In the genomic region with DNA sequence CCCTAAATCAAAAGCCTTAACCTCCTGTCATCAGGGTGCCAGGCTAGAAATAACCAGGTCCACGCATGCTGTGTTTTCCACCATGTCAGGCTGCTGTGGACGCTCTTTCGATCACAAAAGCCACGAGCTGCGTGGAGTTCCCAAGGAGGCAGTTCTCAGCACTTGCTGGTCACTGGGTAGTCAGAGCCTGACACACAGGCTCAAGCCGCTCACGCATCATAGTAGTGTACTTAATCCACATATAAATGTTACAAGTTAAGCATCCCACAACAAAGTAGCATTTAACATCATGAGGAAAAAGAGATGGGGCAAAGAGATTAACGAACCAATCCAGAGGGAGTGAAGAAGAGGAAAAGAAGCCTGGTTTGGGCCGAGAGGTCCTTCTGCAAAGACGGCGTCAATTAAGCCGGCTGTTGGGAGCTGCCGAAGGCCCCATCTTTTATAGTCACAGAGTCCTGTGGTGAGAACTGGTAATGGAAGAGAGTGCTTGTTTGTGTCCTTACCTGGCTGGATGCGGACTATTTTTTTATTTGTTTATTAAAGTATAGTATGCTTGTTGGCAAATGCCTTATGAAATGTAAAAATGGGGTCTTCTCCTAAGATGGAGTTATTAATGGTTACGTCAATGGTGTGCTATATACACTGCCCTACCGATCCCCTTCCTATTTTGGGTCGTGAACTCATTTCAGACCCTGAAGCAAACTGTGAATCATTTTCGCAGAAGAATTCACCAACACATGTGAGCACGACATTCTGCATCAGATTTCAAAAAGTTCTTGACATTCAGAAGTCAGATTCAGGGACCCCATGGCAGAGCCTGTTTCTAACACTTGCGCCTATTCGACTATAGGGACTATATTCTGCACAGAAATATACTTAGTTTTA, we compare ENCODE assay signal across 1 cellular context.
TF ChIP-seq lines count a peak whose summit lies in the region.

No MANE protein-coding gene starts in this region.

TF ChIP-seq in K562, 482 proteins besides CTCF, POLR2A, EP300 and RAD21 (continued from another document):
- TF ChIP-seq, protein P1, sequence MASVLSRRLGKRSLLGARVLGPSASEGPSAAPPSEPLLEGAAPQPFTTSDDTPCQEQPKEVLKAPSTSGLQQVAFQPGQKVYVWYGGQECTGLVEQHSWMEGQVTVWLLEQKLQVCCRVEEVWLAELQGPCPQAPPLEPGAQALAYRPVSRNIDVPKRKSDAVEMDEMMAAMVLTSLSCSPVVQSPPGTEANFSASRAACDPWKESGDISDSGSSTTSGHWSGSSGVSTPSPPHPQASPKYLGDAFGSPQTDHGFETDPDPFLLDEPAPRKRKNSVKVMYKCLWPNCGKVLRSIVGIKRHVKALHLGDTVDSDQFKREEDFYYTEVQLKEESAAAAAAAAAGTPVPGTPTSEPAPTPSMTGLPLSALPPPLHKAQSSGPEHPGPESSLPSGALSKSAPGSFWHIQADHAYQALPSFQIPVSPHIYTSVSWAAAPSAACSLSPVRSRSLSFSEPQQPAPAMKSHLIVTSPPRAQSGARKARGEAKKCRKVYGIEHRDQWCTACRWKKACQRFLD (CRISPR knock-in tag; IDR thresholded peaks at IDR 0.05), result peak; percentile 28; the same call in 1 of the 2 replicates
- TF ChIP-seq ZZZ3 (IDR thresholded peaks at IDR 0.05) (no peak), NFRKB (IDR thresholded peaks at IDR 0.05; ENCODE audit: low read depth) (peak; percentile 73), SAP30 (IDR thresholded peaks at IDR 0.05; ENCODE audit: borderline replicate concordance, insufficient read depth, low read depth, low read length, poor library complexity, severe bottlenecking) (peak; percentile 47), NR2C1 (IDR thresholded peaks at IDR 0.05) (no peak), NR2C1 (tag; IDR thresholded peaks at IDR 0.05) (peak; percentile 5; the same call in 1 of the 2 replicates), NUFIP1 (IDR thresholded peaks at IDR 0.05; ENCODE audit: partially characterized antibody) (no peak), ZNF518B (CRISPR knock-in tag; IDR thresholded peaks at IDR 0.05) (no peak), ZNF263 (CRISPR knock-in tag; IDR thresholded peaks at IDR 0.05; ENCODE audit: borderline replicate concordance) (no peak), ILK (tag; IDR thresholded peaks at IDR 0.05; ENCODE audit: borderline replicate concordance, low read depth) (no peak), NRF1 (conservative IDR thresholded peaks at IDR 0.05 in 1 of 2, IDR thresholded peaks at IDR 0.05 in 1 of 2) (peak in 1 of 2 experiments; percentile 8; a peak in 2 of 4 replicates), GATA2 (CRISPR knock-in tag; IDR thresholded peaks at IDR 0.05) (no peak), SREBF1 (IDR thresholded peaks at IDR 0.05; ENCODE audit: borderline replicate concordance, low read depth, low read length) (no peak), MED1 (CRISPR knock-in tag; IDR thresholded peaks at IDR 0.05; ENCODE audit: borderline replicate concordance) (no peak), ATF1 (CRISPR knock-in tag; IDR thresholded peaks at IDR 0.05) (no peak), ATF1 (tag; IDR thresholded peaks at IDR 0.05) (peak; percentile 17; the same call in 1 of the 2 replicates), PPARD (CRISPR knock-in tag; IDR thresholded peaks at IDR 0.05) (no peak), CREB1 (IDR thresholded peaks at IDR 0.05) (no peak), CREB1 (CRISPR knock-in tag; IDR thresholded peaks at IDR 0.05) (no peak), ZNF75A (CRISPR knock-in tag; IDR thresholded peaks at IDR 0.05) (no peak), GTF2A2 (tag; IDR thresholded peaks at IDR 0.05) (no peak), HDAC1 (IDR thresholded peaks at IDR 0.05) (peak in 1 of 2 experiments; percentile 46; a peak in 1 of 4 replicates), NFIX (CRISPR knock-in tag; IDR thresholded peaks at IDR 0.05; ENCODE audit: low read depth) (no peak), HNRNPH1 (optimal IDR thresholded peaks at IDR 0.05; ENCODE audit: low read depth, low read length) (no peak), ZNF12 (CRISPR knock-in tag; IDR thresholded peaks at IDR 0.05) (0 out of 2 replicates have a peak, but pooled peaks have one; percentile 20), PTTG1 (tag; IDR thresholded peaks at IDR 0.05; ENCODE audit: low read depth) (no peak), ZNF584 (CRISPR knock-in tag; IDR thresholded peaks at IDR 0.05; ENCODE audit: low read depth) (no peak), KDM5B (IDR thresholded peaks at IDR 0.05; ENCODE audit: insufficient replicate concordance, low read depth, low read length) (peak; percentile 18), L3MBTL2 (IDR thresholded peaks at IDR 0.05) (peak; percentile 45; the same call in 1 of the 2 replicates), MNT (conservative IDR thresholded peaks at IDR 0.05) (peak in 1 of 2 experiments; percentile 36; a peak in 2 of 4 replicates), TBL1XR1 (IDR thresholded peaks at IDR 0.05; ENCODE audit: low read length in 2 of 2) (no peak), ZNF655 (CRISPR knock-in tag; IDR thresholded peaks at IDR 0.05) (no peak), ZNF707 (CRISPR knock-in tag; conservative IDR thresholded peaks at IDR 0.05) (no peak), MCM7 (IDR thresholded peaks at IDR 0.05) (no peak), ZNF592 (IDR thresholded peaks at IDR 0.05) (peak; percentile 49; the same call in 1 of the 2 replicates), BRF2 (IDR thresholded peaks at IDR 0.05; ENCODE audit: borderline replicate concordance, insufficient read depth, insufficient read length) (no peak), CC2D1A (IDR thresholded peaks at IDR 0.05) (0 out of 2 replicates have a peak, but pooled peaks have one; percentile 33), ZFP30 (CRISPR knock-in tag; IDR thresholded peaks at IDR 0.05; ENCODE audit: borderline replicate concordance) (no peak)
- TF ChIP-seq, protein P2, sequence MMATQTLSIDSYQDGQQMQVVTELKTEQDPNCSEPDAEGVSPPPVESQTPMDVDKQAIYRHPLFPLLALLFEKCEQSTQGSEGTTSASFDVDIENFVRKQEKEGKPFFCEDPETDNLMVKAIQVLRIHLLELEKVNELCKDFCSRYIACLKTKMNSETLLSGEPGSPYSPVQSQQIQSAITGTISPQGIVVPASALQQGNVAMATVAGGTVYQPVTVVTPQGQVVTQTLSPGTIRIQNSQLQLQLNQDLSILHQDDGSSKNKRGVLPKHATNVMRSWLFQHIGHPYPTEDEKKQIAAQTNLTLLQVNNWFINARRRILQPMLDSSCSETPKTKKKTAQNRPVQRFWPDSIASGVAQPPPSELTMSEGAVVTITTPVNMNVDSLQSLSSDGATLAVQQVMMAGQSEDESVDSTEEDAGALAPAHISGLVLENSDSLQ (IDR thresholded peaks at IDR 0.05), result 0 out of 2 replicates have a peak, but pooled peaks have one; percentile 21
- TF ChIP-seq, protein P3, sequence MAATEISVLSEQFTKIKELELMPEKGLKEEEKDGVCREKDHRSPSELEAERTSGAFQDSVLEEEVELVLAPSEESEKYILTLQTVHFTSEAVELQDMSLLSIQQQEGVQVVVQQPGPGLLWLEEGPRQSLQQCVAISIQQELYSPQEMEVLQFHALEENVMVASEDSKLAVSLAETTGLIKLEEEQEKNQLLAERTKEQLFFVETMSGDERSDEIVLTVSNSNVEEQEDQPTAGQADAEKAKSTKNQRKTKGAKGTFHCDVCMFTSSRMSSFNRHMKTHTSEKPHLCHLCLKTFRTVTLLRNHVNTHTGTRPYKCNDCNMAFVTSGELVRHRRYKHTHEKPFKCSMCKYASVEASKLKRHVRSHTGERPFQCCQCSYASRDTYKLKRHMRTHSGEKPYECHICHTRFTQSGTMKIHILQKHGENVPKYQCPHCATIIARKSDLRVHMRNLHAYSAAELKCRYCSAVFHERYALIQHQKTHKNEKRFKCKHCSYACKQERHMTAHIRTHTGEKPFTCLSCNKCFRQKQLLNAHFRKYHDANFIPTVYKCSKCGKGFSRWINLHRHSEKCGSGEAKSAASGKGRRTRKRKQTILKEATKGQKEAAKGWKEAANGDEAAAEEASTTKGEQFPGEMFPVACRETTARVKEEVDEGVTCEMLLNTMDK (IDR thresholded peaks at IDR 0.05; ENCODE audit: borderline replicate concordance, insufficient read depth, low read depth, low read length, poor library complexity, severe bottlenecking), result no peak
- TF ChIP-seq, protein P4, sequence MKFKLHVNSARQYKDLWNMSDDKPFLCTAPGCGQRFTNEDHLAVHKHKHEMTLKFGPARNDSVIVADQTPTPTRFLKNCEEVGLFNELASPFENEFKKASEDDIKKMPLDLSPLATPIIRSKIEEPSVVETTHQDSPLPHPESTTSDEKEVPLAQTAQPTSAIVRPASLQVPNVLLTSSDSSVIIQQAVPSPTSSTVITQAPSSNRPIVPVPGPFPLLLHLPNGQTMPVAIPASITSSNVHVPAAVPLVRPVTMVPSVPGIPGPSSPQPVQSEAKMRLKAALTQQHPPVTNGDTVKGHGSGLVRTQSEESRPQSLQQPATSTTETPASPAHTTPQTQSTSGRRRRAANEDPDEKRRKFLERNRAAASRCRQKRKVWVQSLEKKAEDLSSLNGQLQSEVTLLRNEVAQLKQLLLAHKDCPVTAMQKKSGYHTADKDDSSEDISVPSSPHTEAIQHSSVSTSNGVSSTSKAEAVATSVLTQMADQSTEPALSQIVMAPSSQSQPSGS (CRISPR knock-in tag; IDR thresholded peaks at IDR 0.05), result no peak
